1 cellular context compared by ENCODE assay signal in the genomic region with DNA sequence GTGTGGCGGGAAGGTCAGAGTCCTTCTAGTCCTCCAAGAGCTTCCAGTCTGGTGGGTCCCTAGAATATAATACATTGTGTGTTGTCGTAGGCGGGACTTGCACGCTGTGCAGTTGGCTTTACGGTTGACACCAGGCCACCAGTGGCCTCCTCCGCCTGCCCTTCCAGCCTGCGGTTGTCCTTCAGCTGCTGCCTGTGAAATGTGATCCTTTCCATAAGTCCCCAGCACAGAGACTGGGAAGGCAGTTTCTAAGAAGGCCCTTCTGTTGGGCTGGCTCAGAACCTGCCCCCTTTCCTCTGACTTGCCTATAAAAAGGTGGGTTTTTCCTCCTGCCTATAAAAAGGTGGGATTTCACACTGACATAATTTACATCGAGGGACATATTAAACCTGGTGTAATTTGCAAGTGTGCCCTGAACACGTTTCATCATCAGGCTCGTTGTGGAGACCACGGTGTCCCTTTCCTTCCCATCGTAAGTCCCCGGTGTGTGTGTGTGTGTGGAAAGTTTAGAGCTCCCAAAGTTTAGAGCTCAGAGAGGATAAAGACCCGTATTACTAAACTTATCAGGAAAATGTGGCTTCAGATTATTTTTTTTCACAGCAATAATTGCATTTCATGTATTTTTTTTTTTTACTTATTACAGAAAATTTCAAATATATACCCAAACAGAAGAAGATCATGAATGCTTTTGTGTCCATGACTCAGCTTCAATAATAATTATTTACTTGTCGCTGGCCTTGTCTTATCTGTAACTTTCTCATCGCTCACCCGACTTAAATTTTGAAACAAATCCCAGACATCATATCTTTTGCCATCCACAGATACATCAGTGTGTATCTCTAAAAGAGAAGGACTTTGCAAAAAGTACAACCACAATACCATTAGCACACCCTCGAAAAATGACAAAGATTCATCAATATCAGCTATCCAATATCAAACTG.
TF ChIP-seq lines count a peak whose summit lies in the region.

No MANE protein-coding gene starts in this region.

TF ChIP-seq in HepG2, 621 proteins besides CTCF, POLR2A, EP300 and RAD21 (continued from another document and continues in another):
- TF ChIP-seq, protein P1, sequence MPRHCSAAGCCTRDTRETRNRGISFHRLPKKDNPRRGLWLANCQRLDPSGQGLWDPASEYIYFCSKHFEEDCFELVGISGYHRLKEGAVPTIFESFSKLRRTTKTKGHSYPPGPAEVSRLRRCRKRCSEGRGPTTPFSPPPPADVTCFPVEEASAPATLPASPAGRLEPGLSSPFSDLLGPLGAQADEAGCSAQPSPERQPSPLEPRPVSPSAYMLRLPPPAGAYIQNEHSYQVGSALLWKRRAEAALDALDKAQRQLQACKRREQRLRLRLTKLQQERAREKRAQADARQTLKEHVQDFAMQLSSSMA (CRISPR knock-in tag; IDR thresholded peaks at IDR 0.05) = peak; percentile 51; the same call in 1 of the 2 replicates
- TF ChIP-seq ZNF331 (CRISPR knock-in tag; IDR thresholded peaks at IDR 0.05) (peak; percentile 50), ZNF296 (CRISPR knock-in tag; conservative IDR thresholded peaks at IDR 0.05) (no peak), TARDBP (CRISPR knock-in tag; IDR thresholded peaks at IDR 0.05) (0 out of 2 replicates have a peak, but pooled peaks have one; percentile 50), ZNF782 (CRISPR knock-in tag; IDR thresholded peaks at IDR 0.05; ENCODE audit: borderline replicate concordance) (peak; percentile 29; the same call in 1 of the 2 replicates), ASH2L (IDR thresholded peaks at IDR 0.05; ENCODE audit: insufficient read length, low read depth, low read length) (no peak), ZNF547 (CRISPR knock-in tag; IDR thresholded peaks at IDR 0.05) (no peak), MED1 (CRISPR knock-in tag; IDR thresholded peaks at IDR 0.05) (peak; percentile 52), MTF2 (CRISPR knock-in tag; IDR thresholded peaks at IDR 0.05; ENCODE audit: borderline replicate concordance) (no peak), ZNF333 (CRISPR knock-in tag; IDR thresholded peaks at IDR 0.05; ENCODE audit: borderline replicate concordance) (no peak), ZNF768 (CRISPR knock-in tag; IDR thresholded peaks at IDR 0.05) (peak; percentile 42), ZNF446 (CRISPR knock-in tag; IDR thresholded peaks at IDR 0.05) (no peak), KDM2A (CRISPR knock-in tag; IDR thresholded peaks at IDR 0.05; ENCODE audit: borderline replicate concordance, low read depth) (peak; percentile 24; the same call in 1 of the 2 replicates), SRF (IDR thresholded peaks at IDR 0.05; ENCODE audit: low read depth, low read length) (no peak), ZNF644 (CRISPR knock-in tag; IDR thresholded peaks at IDR 0.05; ENCODE audit: low read depth) (peak; percentile 34; the same call in 1 of the 2 replicates), GABPA (IDR thresholded peaks at IDR 0.05; ENCODE audit: low read depth, low read length) (no peak), GABPA (CRISPR knock-in tag; IDR thresholded peaks at IDR 0.05; ENCODE audit: low read depth) (no peak), ZNF552 (CRISPR knock-in tag; IDR thresholded peaks at IDR 0.05; ENCODE audit: borderline replicate concordance) (no peak), ZNF282 (IDR thresholded peaks at IDR 0.05; ENCODE audit: partially characterized antibody) (no peak), GATAD2A (CRISPR knock-in tag; IDR thresholded peaks at IDR 0.05) (peak; percentile 63), KLF13 (CRISPR knock-in tag; IDR thresholded peaks at IDR 0.05) (no peak), PPARG (CRISPR knock-in tag; conservative IDR thresholded peaks at IDR 0.05) (no peak), BCL6 (CRISPR knock-in tag; IDR thresholded peaks at IDR 0.05) (no peak), ZNF747 (CRISPR knock-in tag; IDR thresholded peaks at IDR 0.05; ENCODE audit: borderline replicate concordance) (no peak), TEAD3 (CRISPR knock-in tag; optimal IDR thresholded peaks at IDR 0.05; ENCODE audit: borderline replicate concordance) (peak; percentile 18), PHF20 (CRISPR knock-in tag; IDR thresholded peaks at IDR 0.05) (no peak), XRCC5 (optimal IDR thresholded peaks at IDR 0.05; ENCODE audit: low read length) (peak; percentile 66), IRF2 (CRISPR knock-in tag; IDR thresholded peaks at IDR 0.05) (no peak), ZEB1 (IDR thresholded peaks at IDR 0.05; ENCODE audit: insufficient replicate concordance, low read depth) (no peak), AGO1 (IDR thresholded peaks at IDR 0.05; ENCODE audit: low read depth, low read length, poor library complexity, severe bottlenecking) (no peak), FOSL1 (CRISPR knock-in tag; IDR thresholded peaks at IDR 0.05; ENCODE audit: borderline replicate concordance) (no peak), ZNF207 (IDR thresholded peaks at IDR 0.05; ENCODE audit: borderline replicate concordance) (no peak)
- TF ChIP-seq, protein P2, sequence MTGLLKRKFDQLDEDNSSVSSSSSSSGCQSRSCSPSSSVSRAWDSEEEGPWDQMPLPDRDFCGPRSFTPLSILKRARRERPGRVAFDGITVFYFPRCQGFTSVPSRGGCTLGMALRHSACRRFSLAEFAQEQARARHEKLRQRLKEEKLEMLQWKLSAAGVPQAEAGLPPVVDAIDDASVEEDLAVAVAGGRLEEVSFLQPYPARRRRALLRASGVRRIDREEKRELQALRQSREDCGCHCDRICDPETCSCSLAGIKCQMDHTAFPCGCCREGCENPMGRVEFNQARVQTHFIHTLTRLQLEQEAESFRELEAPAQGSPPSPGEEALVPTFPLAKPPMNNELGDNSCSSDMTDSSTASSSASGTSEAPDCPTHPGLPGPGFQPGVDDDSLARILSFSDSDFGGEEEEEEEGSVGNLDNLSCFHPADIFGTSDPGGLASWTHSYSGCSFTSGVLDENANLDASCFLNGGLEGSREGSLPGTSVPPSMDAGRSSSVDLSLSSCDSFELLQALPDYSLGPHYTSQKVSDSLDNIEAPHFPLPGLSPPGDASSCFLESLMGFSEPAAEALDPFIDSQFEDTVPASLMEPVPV (CRISPR knock-in tag; IDR thresholded peaks at IDR 0.05) = 0 out of 2 replicates have a peak, but pooled peaks have one; percentile 37
- TF ChIP-seq, protein P3, sequence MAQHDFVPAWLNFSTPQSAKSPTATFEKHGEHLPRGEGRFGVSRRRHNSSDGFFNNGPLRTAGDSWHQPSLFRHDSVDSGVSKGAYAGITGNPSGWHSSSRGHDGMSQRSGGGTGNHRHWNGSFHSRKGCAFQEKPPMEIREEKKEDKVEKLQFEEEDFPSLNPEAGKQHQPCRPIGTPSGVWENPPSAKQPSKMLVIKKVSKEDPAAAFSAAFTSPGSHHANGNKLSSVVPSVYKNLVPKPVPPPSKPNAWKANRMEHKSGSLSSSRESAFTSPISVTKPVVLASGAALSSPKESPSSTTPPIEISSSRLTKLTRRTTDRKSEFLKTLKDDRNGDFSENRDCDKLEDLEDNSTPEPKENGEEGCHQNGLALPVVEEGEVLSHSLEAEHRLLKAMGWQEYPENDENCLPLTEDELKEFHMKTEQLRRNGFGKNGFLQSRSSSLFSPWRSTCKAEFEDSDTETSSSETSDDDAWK (CRISPR knock-in tag; IDR thresholded peaks at IDR 0.05) = no peak
- TF ChIP-seq, protein P4, sequence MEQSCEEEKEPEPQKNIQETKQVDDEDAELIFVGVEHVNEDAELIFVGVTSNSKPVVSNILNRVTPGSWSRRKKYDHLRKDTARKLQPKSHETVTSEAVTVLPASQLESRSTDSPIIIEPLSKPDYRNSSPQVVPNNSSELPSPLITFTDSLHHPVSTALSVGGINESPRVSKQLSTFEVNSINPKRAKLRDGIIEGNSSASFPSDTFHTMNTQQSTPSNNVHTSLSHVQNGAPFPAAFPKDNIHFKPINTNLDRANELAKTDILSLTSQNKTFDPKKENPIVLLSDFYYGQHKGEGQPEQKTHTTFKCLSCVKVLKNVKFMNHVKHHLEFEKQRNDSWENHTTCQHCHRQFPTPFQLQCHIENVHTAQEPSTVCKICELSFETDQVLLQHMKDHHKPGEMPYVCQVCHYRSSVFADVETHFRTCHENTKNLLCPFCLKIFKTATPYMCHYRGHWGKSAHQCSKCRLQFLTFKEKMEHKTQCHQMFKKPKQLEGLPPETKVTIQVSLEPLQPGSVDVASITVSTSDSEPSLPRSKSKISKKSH (CRISPR knock-in tag; IDR thresholded peaks at IDR 0.05; ENCODE audit: borderline replicate concordance) = no peak
- TF ChIP-seq, protein P5, sequence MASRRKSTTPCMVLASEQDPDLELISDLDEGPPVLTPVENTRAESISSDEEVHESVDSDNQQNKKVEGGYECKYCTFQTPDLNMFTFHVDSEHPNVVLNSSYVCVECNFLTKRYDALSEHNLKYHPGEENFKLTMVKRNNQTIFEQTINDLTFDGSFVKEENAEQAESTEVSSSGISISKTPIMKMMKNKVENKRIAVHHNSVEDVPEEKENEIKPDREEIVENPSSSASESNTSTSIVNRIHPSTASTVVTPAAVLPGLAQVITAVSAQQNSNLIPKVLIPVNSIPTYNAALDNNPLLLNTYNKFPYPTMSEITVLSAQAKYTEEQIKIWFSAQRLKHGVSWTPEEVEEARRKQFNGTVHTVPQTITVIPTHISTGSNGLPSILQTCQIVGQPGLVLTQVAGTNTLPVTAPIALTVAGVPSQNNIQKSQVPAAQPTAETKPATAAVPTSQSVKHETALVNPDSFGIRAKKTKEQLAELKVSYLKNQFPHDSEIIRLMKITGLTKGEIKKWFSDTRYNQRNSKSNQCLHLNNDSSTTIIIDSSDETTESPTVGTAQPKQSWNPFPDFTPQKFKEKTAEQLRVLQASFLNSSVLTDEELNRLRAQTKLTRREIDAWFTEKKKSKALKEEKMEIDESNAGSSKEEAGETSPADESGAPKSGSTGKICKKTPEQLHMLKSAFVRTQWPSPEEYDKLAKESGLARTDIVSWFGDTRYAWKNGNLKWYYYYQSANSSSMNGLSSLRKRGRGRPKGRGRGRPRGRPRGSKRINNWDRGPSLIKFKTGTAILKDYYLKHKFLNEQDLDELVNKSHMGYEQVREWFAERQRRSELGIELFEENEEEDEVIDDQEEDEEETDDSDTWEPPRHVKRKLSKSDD (CRISPR knock-in tag; IDR thresholded peaks at IDR 0.05; ENCODE audit: low read depth) = no peak
- TF ChIP-seq, protein P6, sequence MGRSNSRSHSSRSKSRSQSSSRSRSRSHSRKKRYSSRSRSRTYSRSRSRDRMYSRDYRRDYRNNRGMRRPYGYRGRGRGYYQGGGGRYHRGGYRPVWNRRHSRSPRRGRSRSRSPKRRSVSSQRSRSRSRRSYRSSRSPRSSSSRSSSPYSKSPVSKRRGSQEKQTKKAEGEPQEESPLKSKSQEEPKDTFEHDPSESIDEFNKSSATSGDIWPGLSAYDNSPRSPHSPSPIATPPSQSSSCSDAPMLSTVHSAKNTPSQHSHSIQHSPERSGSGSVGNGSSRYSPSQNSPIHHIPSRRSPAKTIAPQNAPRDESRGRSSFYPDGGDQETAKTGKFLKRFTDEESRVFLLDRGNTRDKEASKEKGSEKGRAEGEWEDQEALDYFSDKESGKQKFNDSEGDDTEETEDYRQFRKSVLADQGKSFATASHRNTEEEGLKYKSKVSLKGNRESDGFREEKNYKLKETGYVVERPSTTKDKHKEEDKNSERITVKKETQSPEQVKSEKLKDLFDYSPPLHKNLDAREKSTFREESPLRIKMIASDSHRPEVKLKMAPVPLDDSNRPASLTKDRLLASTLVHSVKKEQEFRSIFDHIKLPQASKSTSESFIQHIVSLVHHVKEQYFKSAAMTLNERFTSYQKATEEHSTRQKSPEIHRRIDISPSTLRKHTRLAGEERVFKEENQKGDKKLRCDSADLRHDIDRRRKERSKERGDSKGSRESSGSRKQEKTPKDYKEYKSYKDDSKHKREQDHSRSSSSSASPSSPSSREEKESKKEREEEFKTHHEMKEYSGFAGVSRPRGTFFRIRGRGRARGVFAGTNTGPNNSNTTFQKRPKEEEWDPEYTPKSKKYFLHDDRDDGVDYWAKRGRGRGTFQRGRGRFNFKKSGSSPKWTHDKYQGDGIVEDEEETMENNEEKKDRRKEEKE (IDR thresholded peaks at IDR 0.05) = no peak
- TF ChIP-seq, protein P7, sequence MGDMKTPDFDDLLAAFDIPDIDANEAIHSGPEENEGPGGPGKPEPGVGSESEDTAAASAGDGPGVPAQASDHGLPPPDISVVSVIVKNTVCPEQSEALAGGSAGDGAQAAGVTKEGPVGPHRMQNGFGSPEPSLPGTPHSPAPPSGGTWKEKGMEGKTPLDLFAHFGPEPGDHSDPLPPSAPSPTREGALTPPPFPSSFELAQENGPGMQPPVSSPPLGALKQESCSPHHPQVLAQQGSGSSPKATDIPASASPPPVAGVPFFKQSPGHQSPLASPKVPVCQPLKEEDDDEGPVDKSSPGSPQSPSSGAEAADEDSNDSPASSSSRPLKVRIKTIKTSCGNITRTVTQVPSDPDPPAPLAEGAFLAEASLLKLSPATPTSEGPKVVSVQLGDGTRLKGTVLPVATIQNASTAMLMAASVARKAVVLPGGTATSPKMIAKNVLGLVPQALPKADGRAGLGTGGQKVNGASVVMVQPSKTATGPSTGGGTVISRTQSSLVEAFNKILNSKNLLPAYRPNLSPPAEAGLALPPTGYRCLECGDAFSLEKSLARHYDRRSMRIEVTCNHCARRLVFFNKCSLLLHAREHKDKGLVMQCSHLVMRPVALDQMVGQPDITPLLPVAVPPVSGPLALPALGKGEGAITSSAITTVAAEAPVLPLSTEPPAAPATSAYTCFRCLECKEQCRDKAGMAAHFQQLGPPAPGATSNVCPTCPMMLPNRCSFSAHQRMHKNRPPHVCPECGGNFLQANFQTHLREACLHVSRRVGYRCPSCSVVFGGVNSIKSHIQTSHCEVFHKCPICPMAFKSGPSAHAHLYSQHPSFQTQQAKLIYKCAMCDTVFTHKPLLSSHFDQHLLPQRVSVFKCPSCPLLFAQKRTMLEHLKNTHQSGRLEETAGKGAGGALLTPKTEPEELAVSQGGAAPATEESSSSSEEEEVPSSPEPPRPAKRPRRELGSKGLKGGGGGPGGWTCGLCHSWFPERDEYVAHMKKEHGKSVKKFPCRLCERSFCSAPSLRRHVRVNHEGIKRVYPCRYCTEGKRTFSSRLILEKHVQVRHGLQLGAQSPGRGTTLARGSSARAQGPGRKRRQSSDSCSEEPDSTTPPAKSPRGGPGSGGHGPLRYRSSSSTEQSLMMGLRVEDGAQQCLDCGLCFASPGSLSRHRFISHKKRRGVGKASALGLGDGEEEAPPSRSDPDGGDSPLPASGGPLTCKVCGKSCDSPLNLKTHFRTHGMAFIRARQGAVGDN (CRISPR knock-in tag; IDR thresholded peaks at IDR 0.05) = peak; percentile 71
- TF ChIP-seq, protein P8, sequence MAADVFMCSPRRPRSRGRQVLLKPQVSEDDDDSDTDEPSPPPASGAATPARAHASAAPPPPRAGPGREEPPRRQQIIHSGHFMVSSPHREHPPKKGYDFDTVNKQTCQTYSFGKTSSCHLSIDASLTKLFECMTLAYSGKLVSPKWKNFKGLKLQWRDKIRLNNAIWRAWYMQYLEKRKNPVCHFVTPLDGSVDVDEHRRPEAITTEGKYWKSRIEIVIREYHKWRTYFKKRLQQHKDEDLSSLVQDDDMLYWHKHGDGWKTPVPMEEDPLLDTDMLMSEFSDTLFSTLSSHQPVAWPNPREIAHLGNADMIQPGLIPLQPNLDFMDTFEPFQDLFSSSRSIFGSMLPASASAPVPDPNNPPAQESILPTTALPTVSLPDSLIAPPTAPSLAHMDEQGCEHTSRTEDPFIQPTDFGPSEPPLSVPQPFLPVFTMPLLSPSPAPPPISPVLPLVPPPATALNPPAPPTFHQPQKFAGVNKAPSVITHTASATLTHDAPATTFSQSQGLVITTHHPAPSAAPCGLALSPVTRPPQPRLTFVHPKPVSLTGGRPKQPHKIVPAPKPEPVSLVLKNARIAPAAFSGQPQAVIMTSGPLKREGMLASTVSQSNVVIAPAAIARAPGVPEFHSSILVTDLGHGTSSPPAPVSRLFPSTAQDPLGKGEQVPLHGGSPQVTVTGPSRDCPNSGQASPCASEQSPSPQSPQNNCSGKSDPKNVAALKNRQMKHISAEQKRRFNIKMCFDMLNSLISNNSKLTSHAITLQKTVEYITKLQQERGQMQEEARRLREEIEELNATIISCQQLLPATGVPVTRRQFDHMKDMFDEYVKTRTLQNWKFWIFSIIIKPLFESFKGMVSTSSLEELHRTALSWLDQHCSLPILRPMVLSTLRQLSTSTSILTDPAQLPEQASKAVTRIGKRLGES (CRISPR knock-in tag; IDR thresholded peaks at IDR 0.05; ENCODE audit: borderline replicate concordance) = no peak
